Comparison of ENCODE assay signal across 19 cellular contexts in genomic region chr19:10918359-10918758, GRCh38.
"Had no signal": no experiment of that assay in that cellular context is flagged by ENCODE, and none has a peak within 500 bp of the region (broad histone marks: within the 10 kb centered on the region; RNA-seq: fewer than 3 reads in every experiment).

No MANE protein-coding gene starts in this region.

- H3K27ac Mint-ChIP-seq: activated naive CD4-positive, alpha-beta T cell treated with anti-CD3 and anti-CD28 coated beads for 36 hours; activated T-cell treated with anti-CD3 and anti-CD28 coated beads, Interleukin-2, amount 50 U/mL, for 24 hours; activated T-helper 2 cell treated with anti-CD3 and anti-CD28 coated beads, Interferon-gamma antibody, Interleukin-2, Interleukin-4, amounts not matched to agents 10 μg/mL and 5 μg/mL and 100 μg/mL, durations not matched to agents 14 hours and 24 hours and 36 hours; naive B cell; neural progenitor cell; progenitor cell of endocrine pancreas had no signal

- ATAC-seq: activated CD8-positive, alpha-beta T cell treated with anti-CD3 and anti-CD28 coated beads, Interleukin-2, amount 10 ng/mL, durations not matched to agents 7 days and 5 days; foreskin keratinocyte; mucosa of descending colon; right cardiac atrium had no signal

- H3K4me1 Mint-ChIP-seq: brain, neural progenitor cell had no signal

- H3K9me3 Mint-ChIP-seq: activated naive CD4-positive, alpha-beta T cell treated with anti-CD3 and anti-CD28 coated beads for 36 hours; activated T-cell treated with anti-CD3 and anti-CD28 coated beads, Interleukin-2, amount 50 U/mL, for 24 hours; activated T-helper 2 cell treated with anti-CD3 and anti-CD28 coated beads, Interferon-gamma antibody, Interleukin-2, Interleukin-4, amounts not matched to agents 10 μg/mL and 5 μg/mL and 100 μg/mL, durations not matched to agents 14 hours and 24 hours and 36 hours; brain; naive B cell; neural progenitor cell had no signal

- H3K4me3 Mint-ChIP-seq: activated CD8-positive, alpha-beta T cell treated with anti-CD3 and anti-CD28 coated beads, Interleukin-2, amount 10 ng/mL, durations not matched to agents 7 days and 5 days; activated naive CD4-positive, alpha-beta T cell treated with anti-CD3 and anti-CD28 coated beads for 36 hours; activated T-cell treated with anti-CD3 and anti-CD28 coated beads, Interleukin-2, amount 50 U/mL, for 24 hours; brain; naive B cell had no signal

- DNase-seq: activated CD4-positive, alpha-beta T cell treated with anti-CD3 and anti-CD28 coated beads for 48 hours; activated CD4-positive, CD25-positive, alpha-beta regulatory T cell; activated CD8-positive, alpha-beta T cell treated with anti-CD3 and anti-CD28 coated beads, Interleukin-2, amount 10 ng/mL, durations not matched to agents 7 days and 5 days; activated naive CD4-positive, alpha-beta T cell treated with anti-CD3 and anti-CD28 coated beads for 36 hours; activated T-cell treated with anti-CD3 and anti-CD28 coated beads, Interleukin-2, amount 50 U/mL, for 24 hours; colonic mucosa; foreskin keratinocyte; glutamatergic neuron; hypothalamus; islet precursor cell; mucosa of descending colon; naive B cell; right cardiac atrium; stomach; trophoblast cell had no signal

- H3K27me3 Mint-ChIP-seq: activated T-cell treated with anti-CD3 and anti-CD28 coated beads, Interleukin-2, amount 50 U/mL, for 24 hours; brain; naive B cell; progenitor cell of endocrine pancreas had no signal
